Comparison of ENCODE assay signal across 8 cellular contexts in genomic region chr3:57958642-57959406, GRCh38. TPM values are rescaled to one million over a fixed set of nuclear protein-coding genes. Genes with fewer than 3 reads are reported as not detected.
DNase-seq lines count a peak whose midpoint lies in the region; ATAC-seq and TF ChIP-seq lines count a peak whose summit lies in the region.

No MANE protein-coding gene starts in this region.

- no peaks in the 10 kb centered on the region for H4K20me1 ChIP-seq in H9 (ENCODE audit: control insufficient read depth, insufficient read depth, insufficient read length)

- no peak overlapping the region for H2BK120ac ChIP-seq in H9 (ENCODE audit: low read depth, low read length, poor library complexity, severe bottlenecking)

- H2AK5ac ChIP-seq in H9 (ENCODE audit: insufficient read length, low read length), result no peak overlapping the region

- no peaks in the 10 kb centered on the region for H3K27me3 Mint-ChIP-seq in H9 (ENCODE audit: low read depth)
- H3K27me3 Mint-ChIP-seq in CD8-positive, alpha-beta T cell (ENCODE audit: low read depth), result no peaks in the 10 kb centered on the region

- H3K23me2 ChIP-seq in H9 (ENCODE audit: insufficient read length, low read depth, low read length, poor library complexity, severe bottlenecking), result no peaks in the 10 kb centered on the region

- no peaks in the 10 kb centered on the region for H3K36me3 ChIP-seq in RWPE2 (ENCODE audit: low read depth)
- no peaks in the 10 kb centered on the region for H3K36me3 ChIP-seq in CD8-positive, alpha-beta T cell (ENCODE audit: insufficient read depth, low read length)

- no peaks in the 10 kb centered on the region; a peak in 1 of 7 replicates for H3K36me3 Mint-ChIP-seq in H9 (ENCODE audit: insufficient read depth in 1 of 3, low read depth in 3 of 3)
- no peaks in the 10 kb centered on the region for H3K36me3 Mint-ChIP-seq in stimulated activated effector memory CD8-positive, alpha-beta T cell treated with anti-CD3 and anti-CD28 coated beads, Interleukin-12 subunit alpha, Interleukin-12 subunit beta, amount 100 ng/mL, for 72 hours
- no peaks in the 10 kb centered on the region for H3K36me3 Mint-ChIP-seq in CD8-positive, alpha-beta T cell

- DNase-seq in H9 (no peak), RWPE2 (ENCODE audit: low spot score) (no peak), left ventricle myocardium superior (peak; percentile 51), NCI-H2107 (lab: John Stamatoyannopoulos, UW) (no peak), NCI-H1417 treated with DMSO at 0.1 percent for 48 hours (lab: John Stamatoyannopoulos, UW) (no peak)
- DNase-seq in stimulated activated effector memory CD8-positive, alpha-beta T cell treated with anti-CD3 and anti-CD28 coated beads, Interleukin-12 subunit alpha, Interleukin-12 subunit beta, amount 100 ng/mL, for 72 hours (ENCODE audit: low spot score in 2 of 2), result no peak
- DNase-seq in CD8-positive, alpha-beta T cell, result no peak
- no peak for DNase-seq in activated CD4-positive, alpha-beta T cell treated with anti-CD3 and anti-CD28 coated beads, Interleukin-2, amount 50 U/mL, for 1 hour

- H3K4me3 Mint-ChIP-seq in H9, result no peak overlapping the region
- H3K4me3 Mint-ChIP-seq in stimulated activated effector memory CD8-positive, alpha-beta T cell treated with anti-CD3 and anti-CD28 coated beads, Interleukin-12 subunit alpha, Interleukin-12 subunit beta, amount 100 ng/mL, for 72 hours, result no peak overlapping the region
- H3K4me3 Mint-ChIP-seq in CD8-positive, alpha-beta T cell, result no peak overlapping the region

- H3K79me1 ChIP-seq in H9 (ENCODE audit: insufficient read depth, low read depth, low read length, poor library complexity, severe bottlenecking), result no peaks in the 10 kb centered on the region

- no peak overlapping the region for H3K4me3 ChIP-seq in RWPE2 (ENCODE audit: severe bottlenecking)
- H3K4me3 ChIP-seq in CD8-positive, alpha-beta T cell (ENCODE audit: low read depth, low read length), result no peak overlapping the region

- peaks cover 8 to 16% of the 10 kb centered on the region in 2 experiments for H3K4me1 Mint-ChIP-seq in H9
- H3K4me1 Mint-ChIP-seq in stimulated activated effector memory CD8-positive, alpha-beta T cell treated with anti-CD3 and anti-CD28 coated beads, Interleukin-12 subunit alpha, Interleukin-12 subunit beta, amount 100 ng/mL, for 72 hours, result no peaks in the 10 kb centered on the region
- H3K4me1 Mint-ChIP-seq in CD8-positive, alpha-beta T cell (ENCODE audit: low read depth), result peaks cover 2% of the 10 kb centered on the region

- H3K14ac ChIP-seq in H9 (ENCODE audit: insufficient read depth, low read length), result 0 out of 2 replicates have a peak overlapping the region, but pooled peaks have one; percentile 1

- H3K9me3 ChIP-seq in H9 (ENCODE audit: control insufficient read depth, low read depth, low read length) (no peaks in the 10 kb centered on the region), RWPE2 (ENCODE audit: severe bottlenecking) (no peaks in the 10 kb centered on the region)
- no peaks in the 10 kb centered on the region for H3K9me3 ChIP-seq in CD8-positive, alpha-beta T cell (ENCODE audit: low read length)

- H3K4me2 ChIP-seq in H9 (ENCODE audit: insufficient read depth, insufficient read length, low read length), result no peak overlapping the region

- ATAC-seq in RWPE2 (ENCODE audit: low read depth), result no peak
- ATAC-seq in left ventricle myocardium superior, result peak; percentile 72
- ATAC-seq in stimulated activated effector memory CD8-positive, alpha-beta T cell treated with anti-CD3 and anti-CD28 coated beads, Interleukin-12 subunit alpha, Interleukin-12 subunit beta, amount 100 ng/mL, for 72 hours, result no peak
- no peak for ATAC-seq in CD8-positive, alpha-beta T cell

- H2BK5ac ChIP-seq in H9 (ENCODE audit: insufficient read length, low read length), result no peak overlapping the region

- no CpG with 5 or more reads among the region's 13 CpGs for WGBS in H9 (ENCODE audit: extremely low coverage, insufficient read length, low lambda C conversion rate)

- H3K4me1 ChIP-seq in H9 (ENCODE audit: insufficient read depth, low read length) (peaks cover 6% of the 10 kb centered on the region; the same call in 1 of the 2 replicates), RWPE2 (ENCODE audit: insufficient read depth, poor library complexity, severe bottlenecking) (peaks cover 33% of the 10 kb centered on the region)
- peaks cover 11% of the 10 kb centered on the region for H3K4me1 ChIP-seq in CD8-positive, alpha-beta T cell (ENCODE audit: insufficient read depth, low read length)

- no peak overlapping the region for H4K91ac ChIP-seq in H9 (ENCODE audit: insufficient read length, low read depth, low read length)

- POLR2A ChIA-PET in CD8-positive, alpha-beta T cell (lab: Charles Lee), result no interaction called here

- intact Hi-C loops in left ventricle myocardium superior (cut with micrococcal nuclease), result no loop called here
- intact Hi-C loops in CD8-positive, alpha-beta T cell (cut with DNase I, micrococcal nuclease), result no loop called here

- H3K27ac ChIP-seq in H9 (ENCODE audit: insufficient read length, low read depth, low read length) (no peak overlapping the region), RWPE2 (ENCODE audit: poor library complexity, severe bottlenecking) (peak overlapping the region; percentile 89)
- no peak overlapping the region for H3K27ac ChIP-seq in CD8-positive, alpha-beta T cell (ENCODE audit: low read depth, low read length)

- no peak overlapping the region for H3K23ac ChIP-seq in H9 (ENCODE audit: insufficient read length, low read depth, low read length)

- H3K27ac Mint-ChIP-seq in H9, result no peak overlapping the region; a peak in 1 of 7 replicates
- H3K27ac Mint-ChIP-seq in stimulated activated effector memory CD8-positive, alpha-beta T cell treated with anti-CD3 and anti-CD28 coated beads, Interleukin-12 subunit alpha, Interleukin-12 subunit beta, amount 100 ng/mL, for 72 hours, result peak overlapping the region; percentile 45
- no peak overlapping the region for H3K27ac Mint-ChIP-seq in CD8-positive, alpha-beta T cell

- no peak overlapping the region for H2BK20ac ChIP-seq in H9 (ENCODE audit: low read depth, low read length, poor library complexity, severe bottlenecking)

- no peak overlapping the region for H2BK15ac ChIP-seq in H9 (ENCODE audit: low read depth, low read length)

- H3T11ph ChIP-seq in H9 (ENCODE audit: low read length), result no peak overlapping the region

- CTCF ChIA-PET in CD8-positive, alpha-beta T cell (lab: Charles Lee), result no interaction called here

- TF ChIP-seq CTCF in H9 (conservative IDR thresholded peaks at IDR 0.05) (no peak), RWPE2 (IDR thresholded peaks at IDR 0.05; ENCODE audit: poor library complexity, severe bottlenecking) (no peak)
- no peak for TF ChIP-seq CTCF in CD8-positive, alpha-beta T cell (IDR thresholded peaks at IDR 0.05)

- no peaks in the 10 kb centered on the region for H3K9me3 Mint-ChIP-seq in H9
- H3K9me3 Mint-ChIP-seq in stimulated activated effector memory CD8-positive, alpha-beta T cell treated with anti-CD3 and anti-CD28 coated beads, Interleukin-12 subunit alpha, Interleukin-12 subunit beta, amount 100 ng/mL, for 72 hours, result no peaks in the 10 kb centered on the region
- no peaks in the 10 kb centered on the region for H3K9me3 Mint-ChIP-seq in CD8-positive, alpha-beta T cell

- no peaks in the 10 kb centered on the region for H3K79me2 ChIP-seq in H9 (ENCODE audit: insufficient read depth, low read length)

- H3K18ac ChIP-seq in H9 (ENCODE audit: insufficient read length, low read depth, low read length), result peak overlapping the region; percentile 19

- no peak overlapping the region for H3K4ac ChIP-seq in H9 (ENCODE audit: low read depth, low read length)

- no peak overlapping the region for H4K8ac ChIP-seq in H9 (replicated peaks; ENCODE audit: insufficient read length, low read depth, low read length)

- H3K27me3 ChIP-seq in H9 (ENCODE audit: insufficient read depth, low read length) (no peaks in the 10 kb centered on the region), RWPE2 (ENCODE audit: insufficient read depth, poor library complexity, severe bottlenecking) (no peaks in the 10 kb centered on the region)
- no peaks in the 10 kb centered on the region for H3K27me3 ChIP-seq in CD8-positive, alpha-beta T cell (ENCODE audit: insufficient read depth, low read length)

- no peak overlapping the region for H3K56ac ChIP-seq in H9 (ENCODE audit: insufficient read length, low read depth, low read length)

- peak overlapping the region; percentile 55 for H2BK12ac ChIP-seq in H9 (ENCODE audit: insufficient read length, low read depth, low read length)

- H4K5ac ChIP-seq in H9 (ENCODE audit: insufficient read length, low read depth, low read length), result no peak overlapping the region

- H3K9ac ChIP-seq in H9 (ENCODE audit: extremely low read depth, insufficient read length, low read length), result no peak overlapping the region

- no peak overlapping the region for H2AFZ ChIP-seq in H9 (ENCODE audit: low read length)

RNA-seq across cellular contexts. Expression of gene FLNB, which starts 49.4 kb away (rescaled TPM):
- total RNA-seq in H9 (2021) (75.8 and 83.4 TPM in 2 replicates), left ventricle myocardium superior (33.7 TPM)
- total RNA-seq in CD8-positive, alpha-beta T cell, result 10 to 100 TPM; 46.8 to 52.1 TPM
